29 cellular contexts compared by ENCODE assay signal in genomic region chr12:115060477-115061168, GRCh38.
DNase-seq lines count a peak whose midpoint lies in the region; ATAC-seq and TF ChIP-seq lines count a peak whose summit lies in the region.
"Had no signal": no experiment of that assay in that cellular context is flagged by ENCODE, and none has a peak within 500 bp of the region (broad histone marks: within the 10 kb centered on the region; RNA-seq: fewer than 3 reads in every experiment).

No MANE protein-coding gene starts in this region.

- no peaks in the 10 kb centered on the region; the same call in 1 of the 2 replicates for H3K9me2 ChIP-seq in GM23338 (ENCODE audit: insufficient read depth)

- H2AFZ ChIP-seq in GM23338: peak overlapping the region; percentile 79; the same call in 1 of the 2 replicates

- H3K27me3 ChIP-seq in GM23338 (ENCODE audit: insufficient read depth): no peaks in the 10 kb centered on the region
- H3K27me3 ChIP-seq: brain microvascular endothelial cell, esophagus squamous epithelium, gastroesophageal sphincter, pancreas had no signal

- peaks cover 13% of the 10 kb centered on the region; the same call in 1 of the 2 replicates for H3K4me1 ChIP-seq in GM23338 (ENCODE audit: insufficient read depth)
- H3K4me1 ChIP-seq: esophagus squamous epithelium, gastroesophageal sphincter, pancreas had no signal

- intact Hi-C loops in left colon (cut with DNase I, micrococcal nuclease): no loop called here

- no peaks in the 10 kb centered on the region for H3K9me3 Mint-ChIP-seq in GM23338
- H3K9me3 Mint-ChIP-seq: activated naive CD4-positive, alpha-beta T cell treated with anti-CD3 and anti-CD28 coated beads, Interleukin-2, amount 50 U/mL, for 24 hours; nephron progenitor cell had no signal

- DNase-seq in DMS153 (lab: John Stamatoyannopoulos, UW) (peak; percentile 51), GM23338 (ENCODE audit: low spot score) (no peak), NCI-H2029 treated with DMSO at 0.1 percent for 48 hours (lab: John Stamatoyannopoulos, UW) (peak; percentile 39), left colon (no peak), KBM-7 (no peak)
- DNase-seq: activated CD4-positive, alpha-beta memory T cell treated with anti-CD3 and anti-CD28 coated beads, Interleukin-2, amount 10 ng/mL, durations not matched to agents 7 days and 5 days; activated CD4-positive, CD25-positive, alpha-beta regulatory T cell treated with anti-CD3 and anti-CD28 coated beads, Interleukin-2, amount 50 U/mL, for 72 hours; activated CD8-positive, alpha-beta memory T cell treated with anti-CD3 and anti-CD28 coated beads, Interleukin-2, amount 50 U/mL, for 4 hours; amygdala; brain microvascular endothelial cell; Caco-2; DND-41; esophagus squamous epithelium; hippocampal formation; NCI-H2081 treated with DMSO at 0.1 percent for 48 hours; NCI-H524 treated with DMSO at 0.1 percent for 48 hours; nephron progenitor cell; pancreas; SHP77; stimulated activated CD4-positive, alpha-beta T cell treated with anti-CD3 and anti-CD28 coated beads, Interleukin-15, amount 100 ng/mL, for 24 hours; T-helper 2 cell; trophoblast cell had no signal

- H3K4me2 ChIP-seq in GM23338: no peak overlapping the region

- no peak for TF ChIP-seq CTCF in GM23338 (conservative IDR thresholded peaks at IDR 0.05; ENCODE audit: low read depth in 2 of 2)

- H3K4me3 ChIP-seq in GM23338: no peak overlapping the region
- H3K4me3 ChIP-seq: esophagus squamous epithelium, gastroesophageal sphincter, pancreas had no signal

- H3K4me1 Mint-ChIP-seq in GM23338: peaks cover 17% of the 10 kb centered on the region
- H3K4me1 Mint-ChIP-seq: activated CD4-positive, alpha-beta memory T cell treated with anti-CD3 and anti-CD28 coated beads, Interleukin-2, amount 10 ng/mL, durations not matched to agents 7 days and 5 days; activated naive CD4-positive, alpha-beta T cell treated with anti-CD3 and anti-CD28 coated beads, Interleukin-2, amount 50 U/mL, for 24 hours; CD14-positive monocyte; stimulated activated effector memory CD8-positive, alpha-beta T cell treated with anti-CD3 and anti-CD28 coated beads, Interleukin-12 subunit alpha, Interleukin-12 subunit beta, amount 100 ng/mL, for 72 hours had no signal

- H3K79me2 ChIP-seq in GM23338 (replicated peaks; ENCODE audit: insufficient read depth): no peaks in the 10 kb centered on the region

- no peaks in the 10 kb centered on the region for H3F3A ChIP-seq in GM23338 (replicated peaks; ENCODE audit: low read depth)

- no peak overlapping the region for H3K4me3 Mint-ChIP-seq in GM23338
- H3K4me3 Mint-ChIP-seq: activated CD4-positive, alpha-beta memory T cell treated with anti-CD3 and anti-CD28 coated beads, Interleukin-2, amount 10 ng/mL, durations not matched to agents 7 days and 5 days; activated naive CD4-positive, alpha-beta T cell treated with anti-CD3 and anti-CD28 coated beads, Interleukin-2, amount 50 U/mL, for 24 hours; CD14-positive monocyte; nephron progenitor cell; stimulated activated effector memory CD8-positive, alpha-beta T cell treated with anti-CD3 and anti-CD28 coated beads, Interleukin-12 subunit alpha, Interleukin-12 subunit beta, amount 100 ng/mL, for 72 hours had no signal

- no peak overlapping the region for H3K27ac ChIP-seq in GM23338 (ENCODE audit: low read depth)
- H3K27ac ChIP-seq: brain microvascular endothelial cell, esophagus squamous epithelium, gastroesophageal sphincter, pancreas had no signal

- no peaks in the 10 kb centered on the region for H3K27me3 Mint-ChIP-seq in GM23338 (ENCODE audit: insufficient read depth, low read depth, poor library complexity)
- H3K27me3 Mint-ChIP-seq: activated CD4-positive, alpha-beta memory T cell treated with anti-CD3 and anti-CD28 coated beads, Interleukin-2, amount 10 ng/mL, durations not matched to agents 7 days and 5 days; activated naive CD4-positive, alpha-beta T cell treated with anti-CD3 and anti-CD28 coated beads, Interleukin-2, amount 50 U/mL, for 24 hours had no signal

- in situ Hi-C loops in KBM-7 (cut with MboI; ENCODE audit: low pct_unique_long_range_greater_than_20kb, low sequenced_read_pairs): no loop called here

- H3K36me3 Mint-ChIP-seq in GM23338 (ENCODE audit: low read depth): no peaks in the 10 kb centered on the region
- H3K36me3 Mint-ChIP-seq: activated naive CD4-positive, alpha-beta T cell treated with anti-CD3 and anti-CD28 coated beads, Interleukin-2, amount 50 U/mL, for 24 hours; CD14-positive monocyte; stimulated activated effector memory CD8-positive, alpha-beta T cell treated with anti-CD3 and anti-CD28 coated beads, Interleukin-12 subunit alpha, Interleukin-12 subunit beta, amount 100 ng/mL, for 72 hours had no signal

- H4K20me1 ChIP-seq in GM23338 (replicated peaks; ENCODE audit: insufficient read depth): no peaks in the 10 kb centered on the region

- no peak overlapping the region for H3K27ac Mint-ChIP-seq in GM23338
- H3K27ac Mint-ChIP-seq: activated CD4-positive, alpha-beta memory T cell treated with anti-CD3 and anti-CD28 coated beads, Interleukin-2, amount 10 ng/mL, durations not matched to agents 7 days and 5 days; activated naive CD4-positive, alpha-beta T cell treated with anti-CD3 and anti-CD28 coated beads, Interleukin-2, amount 50 U/mL, for 24 hours; CD14-positive monocyte; nephron progenitor cell; stimulated activated effector memory CD8-positive, alpha-beta T cell treated with anti-CD3 and anti-CD28 coated beads, Interleukin-12 subunit alpha, Interleukin-12 subunit beta, amount 100 ng/mL, for 72 hours had no signal

- H3K36me3 ChIP-seq in GM23338 (ENCODE audit: insufficient read depth): no peaks in the 10 kb centered on the region
- H3K36me3 ChIP-seq: brain microvascular endothelial cell, esophagus squamous epithelium, gastroesophageal sphincter, pancreas had no signal

- ATAC-seq in GM23338: no peak
- peak; percentile 81 for ATAC-seq in left colon
- ATAC-seq in HG02970 (IDR thresholded peaks at IDR 0.05; ENCODE audit: low FRiP score, unreplicated experiment): no peak
- ATAC-seq in GM18519 (IDR thresholded peaks at IDR 0.05; ENCODE audit: low FRiP score, unreplicated experiment): no peak
- ATAC-seq: gastroesophageal sphincter; Panc1; pancreas; stimulated activated effector memory CD8-positive, alpha-beta T cell treated with anti-CD3 and anti-CD28 coated beads, Interleukin-12 subunit alpha, Interleukin-12 subunit beta, amount 100 ng/mL, for 72 hours had no signal

TF ChIP-seq in GM23338, 12 proteins besides CTCF, POLR2A, EP300 and RAD21 (continues in another document):
- no peak for TF ChIP-seq JUNB (IDR thresholded peaks at IDR 0.05; ENCODE audit: unreplicated experiment)
- TF ChIP-seq CREB1 (CRISPR knock-in tag; IDR thresholded peaks at IDR 0.05; ENCODE audit: low read depth): no peak
- TF ChIP-seq NANOG (IDR thresholded peaks at IDR 0.05; ENCODE audit: borderline replicate concordance): no peak
- TF ChIP-seq EZH2 (IDR thresholded peaks at IDR 0.05; ENCODE audit: low read depth, unreplicated experiment): no peak
- TF ChIP-seq POLR2AphosphoS5 (IDR thresholded peaks at IDR 0.05; ENCODE audit: low read depth): no peak

Comparison
In these comparisons a context has a peak if more than half of its experiments do, and no peak if none do; other contexts are left out.
1. DNase-seq: peak in DMS153 (single experiment) and NCI-H2029 treated with DMSO at 0.1 percent for 48 hours (single experiment); none in GM23338 (single experiment), left colon (0 of 2) and KBM-7 (single experiment).